15 cellular contexts compared by ENCODE assay signal in the genomic region with DNA sequence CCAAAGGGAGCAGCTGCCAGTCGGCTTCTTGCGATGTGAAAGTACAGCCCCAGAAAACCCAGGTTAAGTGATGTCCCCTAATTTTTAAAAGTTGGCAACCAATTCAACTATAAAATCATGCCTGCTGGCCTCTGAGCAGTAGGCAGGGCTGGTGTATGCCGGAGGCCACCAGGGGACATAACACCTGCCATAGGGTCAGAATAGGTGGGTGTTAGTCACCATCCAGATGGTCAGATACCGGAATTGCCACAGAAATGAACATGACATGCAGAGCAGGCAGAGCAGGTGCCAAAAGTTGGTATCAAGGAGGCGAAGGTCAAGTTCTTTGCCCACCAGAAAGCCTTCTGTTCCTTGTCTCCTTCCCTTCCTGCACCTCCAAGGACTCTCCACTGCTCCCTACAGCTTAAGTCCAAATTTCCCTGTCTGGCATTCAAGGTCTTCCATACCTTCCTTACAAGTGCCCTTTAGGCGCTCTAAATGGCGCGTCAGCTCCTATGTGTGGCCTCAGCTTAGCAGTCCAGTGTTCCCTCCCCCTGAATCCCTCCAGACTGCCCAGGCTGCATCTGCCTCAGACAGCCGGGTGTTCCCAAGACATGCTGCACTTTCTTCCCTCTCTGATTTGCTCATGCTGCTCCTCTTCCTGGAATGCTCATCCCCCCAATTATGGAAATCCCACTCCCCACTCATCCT. TPM values are rescaled to one million over a fixed set of nuclear protein-coding genes. Genes with fewer than 3 reads are reported as not detected.
DNase-seq lines count a peak whose midpoint lies in the region; ATAC-seq and TF ChIP-seq lines count a peak whose summit lies in the region.
"Had no signal": no experiment of that assay in that cellular context is flagged by ENCODE, and none has a peak within 500 bp of the region (broad histone marks: within the 10 kb centered on the region; RNA-seq: fewer than 3 reads in every experiment).

No MANE protein-coding gene starts in this region.

- no peak overlapping the region for H3K4me2 ChIP-seq in osteoblast (ENCODE audit: insufficient read depth, low read length)
- H3K4me2 ChIP-seq: BLaER1 had no signal

- H4K20me1 ChIP-seq in osteoblast (ENCODE audit: insufficient read depth, low read length): peaks cover 25% of the 10 kb centered on the region
- H4K20me1 ChIP-seq: BLaER1 had no signal

- peaks cover 3% of the 10 kb centered on the region for H3K36me3 ChIP-seq in osteoblast (ENCODE audit: insufficient read depth, low read length)
- H3K36me3 ChIP-seq: BLaER1 had no signal

- H3K9me3 Mint-ChIP-seq in CD14-positive monocyte: peaks cover 0 to 2% (median 0%) of the 10 kb centered on the region in 7 donors
- H3K9me3 Mint-ChIP-seq: T-helper 1 cell treated with Interleukin-12 subunit alpha and Interleukin-12 subunit beta and Interleukin-4 antibody, amounts not matched to agents 30 μg/mL and 1 μg/mL, for 36 hours had no signal

- H3K4me3 ChIP-seq in osteoblast (ENCODE audit: insufficient read depth, low read length): no peak overlapping the region
- H3K4me3 ChIP-seq: BLaER1, GM12878, lung had no signal

- H3K27me3 Mint-ChIP-seq in CD14-positive monocyte (ENCODE audit: low read depth in 3 of 3): peaks cover 0 to 2% (median 0%) of the 10 kb centered on the region in 3 donors

- no peak overlapping the region for H3K4me3 Mint-ChIP-seq in CD14-positive monocyte
- H3K4me3 Mint-ChIP-seq: T-helper 1 cell treated with Interleukin-12 subunit alpha and Interleukin-12 subunit beta and Interleukin-4 antibody, amounts not matched to agents 30 μg/mL and 1 μg/mL, for 36 hours had no signal

- peaks cover 16% of the 10 kb centered on the region for H3K4me1 ChIP-seq in osteoblast (ENCODE audit: insufficient read depth, low read length)

- peaks cover 31 to 33% of the 10 kb centered on the region in 2 donors for H3K36me3 Mint-ChIP-seq in CD14-positive monocyte

- no peaks in the 10 kb centered on the region for H3K27me3 ChIP-seq in osteoblast (ENCODE audit: insufficient read depth, low read length)
- H3K27me3 ChIP-seq: BLaER1 had no signal

- no peak for ATAC-seq in GM18858 (IDR thresholded peaks at IDR 0.05; ENCODE audit: unreplicated experiment)
- ATAC-seq in left colon: no peak
- no peak for ATAC-seq in HG03439 (IDR thresholded peaks at IDR 0.05; ENCODE audit: unreplicated experiment)
- ATAC-seq: GM12878 had no signal

- no peak overlapping the region for H3K27ac ChIP-seq in osteoblast (ENCODE audit: low read depth, low read length)
- H3K27ac ChIP-seq: BLaER1 had no signal

- intact Hi-C loops in CD14-positive monocyte (cut with micrococcal nuclease): no loop called here
- intact Hi-C loops in left colon (cut with DNase I, micrococcal nuclease): no loop called here

- peaks cover 79% of the 10 kb centered on the region for H3K79me2 ChIP-seq in osteoblast (ENCODE audit: insufficient read depth, low read length)

- no peak overlapping the region for H2AFZ ChIP-seq in osteoblast (ENCODE audit: low read length)

- DNase-seq in CD14-positive monocyte (ENCODE audit: low spot score) (no peak), HT-29 (ENCODE audit: low spot score) (peak; percentile 9), cerebellar cortex (ENCODE audit: low spot score) (peak; percentile 20), osteoblast (ENCODE audit: insufficient read length, low spot score, missing footprints) (peak; percentile 21), left colon (no peak)
- DNase-seq in effector CD4-positive, alpha-beta T cell: no peak
- DNase-seq: activated CD4-positive, alpha-beta T cell treated with anti-CD3 and anti-CD28 coated beads for 4 hours; activated gamma-delta T cell; effector CD8-positive, alpha-beta T cell had no signal

- H3K27ac Mint-ChIP-seq in CD14-positive monocyte: peak overlapping the region; percentile 77 to 91 (median 88)

- no peaks in the 10 kb centered on the region for H3K9me3 ChIP-seq in osteoblast (ENCODE audit: low read depth, low read length)
- H3K9me3 ChIP-seq: BLaER1 had no signal

- TF ChIP-seq CTCF in CD14-positive monocyte (IDR thresholded peaks at IDR 0.05) (no peak), osteoblast (IDR thresholded peaks at IDR 0.05; ENCODE audit: extremely low read depth, low read depth, low read length) (no peak)

- peaks cover 88% of the 10 kb centered on the region for H3K4me1 Mint-ChIP-seq in CD14-positive monocyte

RNA-seq across cellular contexts. Expression of gene PTPRJ, which starts 45.1 kb away (rescaled TPM):
- polyA plus RNA-seq in CD14-positive monocyte: 10 to 100 TPM in 1 of 2 donors, 1 to 10 TPM in 1; 10.0 to 14.6 TPM
- 11.6 and 16.3 TPM in 2 replicates for total RNA-seq in HT-29 (2014; rRNA removed; shearing (Covaris generic))
- 9.1 and 10.9 TPM in 2 replicates for total RNA-seq in osteoblast
- total RNA-seq in left colon: 10 to 100 TPM; 38.5 to 58.9 TPM

Comparison
In these comparisons a context has a peak if more than half of its experiments do, and no peak if none do; other contexts are left out.
1. DNase-seq: peak in HT-29 (single experiment), cerebellar cortex (single experiment) and osteoblast (single experiment); none in CD14-positive monocyte (single experiment), effector CD4-positive, alpha-beta T cell (single experiment) and left colon (0 of 2).